9 cellular contexts compared by ENCODE assay signal in the genomic region with DNA sequence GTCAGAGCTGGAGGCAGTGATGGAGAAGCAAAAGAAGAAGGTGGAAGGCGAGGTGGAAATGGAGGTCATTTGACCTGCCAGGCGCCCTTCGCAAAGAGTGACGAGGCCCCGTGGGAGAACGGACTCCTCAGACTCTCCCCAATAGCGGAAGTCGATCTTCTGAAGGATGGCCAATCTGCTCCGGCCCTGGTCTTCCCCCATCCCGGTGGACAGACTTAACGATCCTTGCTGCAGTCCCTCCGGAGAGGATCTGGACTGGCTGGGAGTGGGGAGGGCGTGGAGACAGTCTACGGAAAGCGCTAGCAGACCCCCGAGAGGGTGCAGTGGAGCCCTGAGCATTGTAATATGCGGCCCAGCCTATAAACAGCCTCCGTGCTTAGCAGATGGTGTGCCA. TPM values are rescaled to one million over a fixed set of nuclear protein-coding genes. Genes with fewer than 3 reads are reported as not detected.
DNase-seq lines count a peak whose midpoint lies in the region; ATAC-seq and TF ChIP-seq lines count a peak whose summit lies in the region.
"Had no signal": no experiment of that assay in that cellular context is flagged by ENCODE, and none has a peak within 500 bp of the region (broad histone marks: within the 10 kb centered on the region; RNA-seq: fewer than 3 reads in every experiment).

No MANE protein-coding gene starts in this region.

- H3K9me3 ChIP-seq in Karpas-422 (ENCODE audit: low read length), result no peaks in the 10 kb centered on the region

- no peaks in the 10 kb centered on the region for H3K9me2 ChIP-seq in Karpas-422 (replicated peaks; ENCODE audit: insufficient read depth, low read length)

- no peak overlapping the region for H3K27ac ChIP-seq in Karpas-422 (ENCODE audit: low read length)

- peaks cover 42% of the 10 kb centered on the region for H3K4me1 Mint-ChIP-seq in brain
- peaks cover 27 to 34% of the 10 kb centered on the region in 2 donors for H3K4me1 Mint-ChIP-seq in stimulated activated naive B cell treated with anti-CD40 and anti-IgM and Interleukin-4, amounts not matched to agents 10 μg/mL and 1 μg/mL and 100 μg/mL, for 72 hours

- peaks cover 22% of the 10 kb centered on the region for H3K36me3 ChIP-seq in Karpas-422 (ENCODE audit: insufficient read depth, low read length)

- peak overlapping the region; percentile 78 to 86 (median 85) for H3K4me3 Mint-ChIP-seq in brain
- H3K4me3 Mint-ChIP-seq in stimulated activated naive B cell treated with anti-CD40 and anti-IgM and Interleukin-4, amounts not matched to agents 10 μg/mL and 1 μg/mL and 100 μg/mL, for 72 hours, result peak overlapping the region; percentile 80 to 84

- H3K4me3 ChIP-seq in Karpas-422 (ENCODE audit: low read length), result no peak overlapping the region

- H2AFZ ChIP-seq in Karpas-422 (ENCODE audit: low read length), result no peak overlapping the region

- H3K36me3 Mint-ChIP-seq in brain, result peaks cover 13% of the 10 kb centered on the region
- H3K36me3 Mint-ChIP-seq in stimulated activated naive B cell treated with anti-CD40 and anti-IgM and Interleukin-4, amounts not matched to agents 10 μg/mL and 1 μg/mL and 100 μg/mL, for 72 hours, result peaks cover 36 to 41% of the 10 kb centered on the region in 2 donors

- no peaks in the 10 kb centered on the region for H3K27me3 ChIP-seq in Karpas-422 (ENCODE audit: low read length)

- no peaks in the 10 kb centered on the region for H3K79me2 ChIP-seq in Karpas-422 (ENCODE audit: low read length)

- 0 out of 2 replicates have a peak, but pooled peaks cover 13% of the 10 kb centered on the region for H4K20me1 ChIP-seq in Karpas-422 (ENCODE audit: insufficient read depth, low read depth, low read length)

- H3K4me1 ChIP-seq in Karpas-422 (ENCODE audit: low read length), result no peaks in the 10 kb centered on the region

- H3K27me3 Mint-ChIP-seq in brain, result peaks cover 36% of the 10 kb centered on the region
- peaks cover 61 to 66% of the 10 kb centered on the region in 2 donors for H3K27me3 Mint-ChIP-seq in stimulated activated naive B cell treated with anti-CD40 and anti-IgM and Interleukin-4, amounts not matched to agents 10 μg/mL and 1 μg/mL and 100 μg/mL, for 72 hours

- no peak overlapping the region for H3K4me2 ChIP-seq in Karpas-422 (ENCODE audit: low read depth, low read length, poor library complexity, severe bottlenecking)

- H3K9me3 Mint-ChIP-seq in brain, result peaks cover 0 to 6% (median 0%) of the 10 kb centered on the region in 5 experiments
- peaks cover 0 to 2% of the 10 kb centered on the region in 2 donors for H3K9me3 Mint-ChIP-seq in stimulated activated naive B cell treated with anti-CD40 and anti-IgM and Interleukin-4, amounts not matched to agents 10 μg/mL and 1 μg/mL and 100 μg/mL, for 72 hours

- no peak overlapping the region for H3K9ac ChIP-seq in Karpas-422 (ENCODE audit: low read length)

- no peak for TF ChIP-seq CTCF in brain (conservative IDR thresholded peaks at IDR 0.05)

- peak; percentile 32 to 33 for ATAC-seq in stimulated activated naive B cell treated with anti-CD40 and anti-IgM and Interleukin-4, amounts not matched to agents 10 μg/mL and 1 μg/mL and 100 μg/mL, for 72 hours (replicated peaks)

- peak overlapping the region in 4 of 5 experiments; percentile 39 to 96 (median 83) for H3K27ac Mint-ChIP-seq in brain
- H3K27ac Mint-ChIP-seq in stimulated activated naive B cell treated with anti-CD40 and anti-IgM and Interleukin-4, amounts not matched to agents 10 μg/mL and 1 μg/mL and 100 μg/mL, for 72 hours, result peak overlapping the region; percentile 90

- DNase-seq in DMS79 treated with DMSO at 0.1 percent for 48 hours (lab: John Stamatoyannopoulos, UW) (peak; percentile 37), DMS79 (lab: John Stamatoyannopoulos, UW) (no peak), iPS-NIHi7 (ENCODE audit: extremely low spot score) (peak; percentile 16), SW480 (ENCODE audit: low spot score) (no peak), Karpas-422 (no peak), NCI-H2081 (lab: John Stamatoyannopoulos, UW) (no peak)
- no peak for DNase-seq in stimulated activated naive B cell treated with anti-CD40 and anti-IgM and Interleukin-4, amounts not matched to agents 10 μg/mL and 1 μg/mL and 100 μg/mL, for 72 hours
- DNase-seq: NCI-H2081 treated with DMSO at 0.1 percent for 48 hours had no signal

RNA-seq across cellular contexts. Expression of gene EPS8L1, which starts 11.9 kb away (rescaled TPM):
- 5.5 TPM for polyA plus RNA-seq in brain (ENCODE audit: insufficient read depth, low read depth, low replicate concordance)
- total RNA-seq in Karpas-422 (2014; rRNA removed; shearing (Covaris generic); ENCODE audit: low replicate concordance), result not detected in 2 replicates

RNA-seq across cellular contexts. Expression of gene RDH13, which starts 24.6 kb away (rescaled TPM):
- 4.8 TPM for polyA plus RNA-seq in brain (ENCODE audit: insufficient read depth, low read depth, low replicate concordance)
- 16.4 and 23.8 TPM in 2 replicates for total RNA-seq in Karpas-422 (2014; rRNA removed; shearing (Covaris generic); ENCODE audit: low replicate concordance)

RNA-seq across cellular contexts. Expression of gene PPP1R12C, which starts 29.9 kb away (rescaled TPM):
- polyA plus RNA-seq in brain (ENCODE audit: insufficient read depth, low read depth, low replicate concordance), result 56.9 TPM
- 81.8 and 267 TPM in 2 replicates for total RNA-seq in Karpas-422 (2014; rRNA removed; shearing (Covaris generic); ENCODE audit: low replicate concordance)

RNA-seq across cellular contexts. Expression of gene GP6, which starts 49.5 kb away (rescaled TPM):
- not detected for polyA plus RNA-seq in brain (ENCODE audit: insufficient read depth, low read depth, low replicate concordance)
- 0.26 TPM in 1 of 2 replicates, not detected in the other for total RNA-seq in Karpas-422 (2014; rRNA removed; shearing (Covaris generic); ENCODE audit: low replicate concordance)

Comparison
In these comparisons a context has a peak if more than half of its experiments do, and no peak if none do; other contexts are left out.
1. DNase-seq: peak in DMS79 treated with DMSO at 0.1 percent for 48 hours (single experiment) and iPS-NIHi7 (single experiment); none in DMS79 (single experiment), stimulated activated naive B cell treated with anti-CD40 and anti-IgM and Interleukin-4, amounts not matched to agents 10 μg/mL and 1 μg/mL and 100 μg/mL, for 72 hours (single experiment), SW480 (single experiment), Karpas-422 (single experiment) and NCI-H2081 (0 of 2).